29 cellular contexts compared by ENCODE assay signal in genomic region chr9:117084221-117084620, GRCh38.
"Had no signal": no experiment of that assay in that cellular context is flagged by ENCODE, and none has a peak within 500 bp of the region (broad histone marks: within the 10 kb centered on the region; RNA-seq: fewer than 3 reads in every experiment).

No MANE protein-coding gene starts in this region.

- DNase-seq: activated CD4-positive, alpha-beta T cell treated with anti-CD3 and anti-CD28 coated beads, Interleukin-2, amount 10 ng/mL, durations not matched to agents 24 days and 14 days; activated CD4-positive, alpha-beta T cell treated with anti-CD3 and anti-CD28 coated beads, Interleukin-2, amount 50 U/mL, for 48 hours; activated CD4-positive, CD25-positive, alpha-beta regulatory T cell treated with anti-CD3 and anti-CD28 coated beads, Interleukin-2, amount 50 U/mL, for 72 hours; activated CD8-positive, alpha-beta memory T cell treated with anti-CD3 and anti-CD28 coated beads, Interleukin-2, amount 10 ng/mL, durations not matched to agents 7 days and 5 days; activated effector memory CD4-positive, alpha-beta T cell treated with Interleukin-2 at 50 U/mL for 16 hours; activated naive CD4-positive, alpha-beta T cell; activated T-cell treated with anti-CD3 and anti-CD28 coated beads, Interleukin-2, amount 50 U/mL, for 24 hours; amygdala; brain microvascular endothelial cell; cerebellar nuclear complex; colonic mucosa; MV-4-11; NCI-H1105; NCI-H1436; NCI-H1694 treated with DMSO at 0.1 percent for 48 hours; NCI-H2029 treated with DMSO at 0.1 percent for 48 hours; NCI-H345; NCI-H510A; NCI-H526 treated with DMSO at 0.1 percent for 48 hours; NCI-H82; NK-92 treated with Interleukin-12 subunit alpha and Interleukin-12 subunit beta, amount 100 ng/mL, for 24 hours; Peyer's patch; SHP77 had no signal

- H3K4me3 ChIP-seq: colonic mucosa, Peyer's patch, SJSA1 had no signal

- H3K27ac Mint-ChIP-seq: activated CD4-positive, alpha-beta T cell treated with anti-CD3 and anti-CD28 coated beads, Interleukin-2, amount 10 ng/mL, durations not matched to agents 24 days and 14 days; activated CD8-positive, alpha-beta memory T cell treated with anti-CD3 and anti-CD28 coated beads, Interleukin-2, amount 10 ng/mL, durations not matched to agents 7 days and 5 days; activated naive CD8-positive, alpha-beta T cell; activated T-cell treated with anti-CD3 and anti-CD28 coated beads, Interleukin-2, amount 50 U/mL, for 24 hours; activated T-helper 1 cell treated with anti-CD3 and anti-CD28 coated beads, Interleukin-12 subunit alpha, Interleukin-12 subunit beta, Interleukin-2, Interleukin-4 antibody, amounts not matched to agents 30 ng/mL and 10 ng/mL and 1 ng/mL, durations not matched to agents 14 hours and 24 hours and 36 hours; T-helper 1 cell treated with Interleukin-12 subunit alpha and Interleukin-12 subunit beta and Interleukin-4 antibody, amounts not matched to agents 30 μg/mL and 1 μg/mL, for 36 hours had no signal

- H3K36me3 ChIP-seq: brain microvascular endothelial cell, colonic mucosa, Peyer's patch, SJSA1 had no signal

- H3K9me3 Mint-ChIP-seq: activated T-helper 1 cell treated with anti-CD3 and anti-CD28 coated beads, Interleukin-12 subunit alpha, Interleukin-12 subunit beta, Interleukin-2, Interleukin-4 antibody, amounts not matched to agents 30 ng/mL and 10 ng/mL and 1 ng/mL, durations not matched to agents 14 hours and 24 hours and 36 hours; WTC11 had no signal

- H3K27me3 ChIP-seq: brain microvascular endothelial cell, colonic mucosa, Peyer's patch, SJSA1 had no signal

- H3K36me3 Mint-ChIP-seq: activated CD8-positive, alpha-beta memory T cell treated with anti-CD3 and anti-CD28 coated beads, Interleukin-2, amount 10 ng/mL, durations not matched to agents 7 days and 5 days; activated naive CD8-positive, alpha-beta T cell; WTC11 had no signal

- H3K9me3 ChIP-seq: colonic mucosa, Peyer's patch, SJSA1 had no signal

- H3K27ac ChIP-seq: brain microvascular endothelial cell, colonic mucosa, Peyer's patch, SJSA1 had no signal

- ATAC-seq: activated CD8-positive, alpha-beta memory T cell treated with anti-CD3 and anti-CD28 coated beads, Interleukin-2, amount 10 ng/mL, durations not matched to agents 7 days and 5 days; SK-N-SH treated with all-trans-retinoic acid at 6 μM for 48 hours had no signal

- H3K4me1 ChIP-seq: colonic mucosa, Peyer's patch, SJSA1 had no signal
